Comparison of ENCODE assay signal across 8 cellular contexts in genomic region chr11:64762916-64763803, GRCh38. TPM values are rescaled to one million over a fixed set of nuclear protein-coding genes. Genes with fewer than 3 reads are reported as not detected.
DNase-seq lines count a peak whose midpoint lies in the region; ATAC-seq, FAIRE-seq and TF ChIP-seq lines count a peak whose summit lies in the region.

No MANE protein-coding gene starts in this region.

- H4K20me1 ChIP-seq in Loucy (ENCODE audit: insufficient read depth, low read length, poor library complexity, severe bottlenecking) (peaks cover 70% of the 10 kb centered on the region), keratinocyte (ENCODE audit: control insufficient read depth, extremely low read depth, insufficient read depth, low read length) (peaks cover 22% of the 10 kb centered on the region)

- peaks cover 25% of the 10 kb centered on the region for H3F3A ChIP-seq in Loucy (ENCODE audit: low read depth)

- H3K4me1 ChIP-seq in Loucy (ENCODE audit: insufficient read depth, low read length, poor library complexity, severe bottlenecking) (peaks cover 59% of the 10 kb centered on the region), ascending aorta (peaks cover 22 to 54% of the 10 kb centered on the region in 2 donors), keratinocyte (ENCODE audit: control insufficient read depth, extremely low read depth, insufficient read depth, low read length) (peaks cover 24% of the 10 kb centered on the region)

- H3K27ac ChIP-seq in ascending aorta (peak overlapping the region; percentile 75 to 80), keratinocyte (ENCODE audit: control insufficient read depth, insufficient read depth, low read length) (peak overlapping the region; percentile 40), substantia nigra (ENCODE audit: low read depth, low read length, poor library complexity, severe bottlenecking) (peak overlapping the region; percentile 20)

- no peaks in the 10 kb centered on the region for H3K27me3 ChIP-seq in Loucy (ENCODE audit: insufficient read depth, low read length, poor library complexity, severe bottlenecking)
- H3K27me3 ChIP-seq in ascending aorta = no peaks in the 10 kb centered on the region
- H3K27me3 ChIP-seq in keratinocyte (ENCODE audit: control insufficient read depth, extremely low read depth, insufficient read depth, low read length) = no peaks in the 10 kb centered on the region

- H2AFZ ChIP-seq in Loucy (ENCODE audit: low read length) (no peak overlapping the region), keratinocyte (ENCODE audit: control insufficient read depth, low read length) (no peak overlapping the region)

- DNase-seq in Caki2 (ENCODE audit: low read depth) (peak; percentile 83), ascending aorta (ENCODE audit: low spot score in 2 of 2) (peak in 1 of 2 donors; percentile 71), keratinocyte (ENCODE audit: low read depth, low spot score) (no peak), substantia nigra (lab: John Stamatoyannopoulos, UW) (peak in 12 of 49 donors; percentile 22 to 56 (median 39)), GM20000 (ENCODE audit: low spot score) (no peak), COLO668 (lab: John Stamatoyannopoulos, UW; ENCODE audit: unreplicated experiment) (no peak)

- dilution Hi-C loops in keratinocyte (cut with MboI; ENCODE audit: extremely low pct_ligation_motif_present, low sequenced_read_pairs) = no loop called here

- H3K79me2 ChIP-seq in Loucy (ENCODE audit: insufficient read depth, low read length) (peaks cover 49% of the 10 kb centered on the region), keratinocyte (ENCODE audit: control insufficient read depth, insufficient read depth, low read length) (peaks cover 16% of the 10 kb centered on the region)

- H3K9me2 ChIP-seq in Loucy (replicated peaks; ENCODE audit: low read depth, low read length) = no peaks in the 10 kb centered on the region

- H3K36me3 ChIP-seq in Loucy (ENCODE audit: insufficient read depth, low read length) (peaks cover 57% of the 10 kb centered on the region), ascending aorta (peaks cover 54 to 62% of the 10 kb centered on the region in 2 donors), keratinocyte (ENCODE audit: control insufficient read depth in 2 of 2, extremely low read depth in 1 of 2, insufficient read depth in 2 of 2, low read length in 2 of 2) (peaks cover 30 to 53% of the 10 kb centered on the region in 2 experiments)

- H3K9me3 ChIP-seq in Loucy (ENCODE audit: insufficient read depth, low read depth, low read length) (no peaks in the 10 kb centered on the region), ascending aorta (no peaks in the 10 kb centered on the region), keratinocyte (ENCODE audit: control insufficient read depth, low read depth, low read length) (no peaks in the 10 kb centered on the region)

- H3K9me1 ChIP-seq in keratinocyte (ENCODE audit: control insufficient read depth, extremely low read depth, insufficient read depth, low read length) = peaks cover 3% of the 10 kb centered on the region

- peak overlapping the region; percentile 38 for H3K9ac ChIP-seq in Loucy (ENCODE audit: low read depth, low read length, poor library complexity, severe bottlenecking)
- peak overlapping the region; percentile 24 for H3K9ac ChIP-seq in keratinocyte (ENCODE audit: control insufficient read depth, extremely low read depth, insufficient read depth, low read length)

- FAIRE-seq in keratinocyte (lab: Jason Lieb, UNC) = peak; percentile 66

- TF ChIP-seq CTCF in Loucy (conservative IDR thresholded peaks at IDR 0.05; ENCODE audit: low read length) (no peak), ascending aorta (IDR thresholded peaks at IDR 0.05) (no peak), keratinocyte (optimal IDR thresholded peaks at IDR 0.05 in 1 of 3, IDR thresholded peaks at IDR 0.05 in 1 of 3, conservative IDR thresholded peaks at IDR 0.05 in 1 of 3; ENCODE audit: extremely low read depth in 1 of 3, insufficient read depth in 2 of 3, low read length in 3 of 3) (no peak), GM20000 (IDR thresholded peaks at IDR 0.05; ENCODE audit: extremely low read depth, missing control alignments) (no peak)

- intact Hi-C loops in ascending aorta (cut with DNase I) = no loop called here

- peak overlapping the region; percentile 48 for H3K4me3 ChIP-seq in Loucy (ENCODE audit: low read length, poor library complexity, severe bottlenecking)
- H3K4me3 ChIP-seq in ascending aorta = no peak overlapping the region
- H3K4me3 ChIP-seq in keratinocyte (ENCODE audit: control insufficient read depth in 2 of 3, extremely low read depth in 1 of 3, insufficient read depth in 2 of 3, low read depth in 1 of 3, low read length in 3 of 3) = no peak overlapping the region

- H3K4me2 ChIP-seq in Loucy (ENCODE audit: low read depth, low read length, poor library complexity, severe bottlenecking) = peak overlapping the region; percentile 66
- peak overlapping the region; percentile 25 for H3K4me2 ChIP-seq in keratinocyte (ENCODE audit: control insufficient read depth, extremely low read depth, insufficient read depth, low read depth, low read length)

- in situ Hi-C loops in Caki2 (cut with HindIII; ENCODE audit: low pct_unique_long_range_greater_than_20kb, low sequenced_read_pairs) = no loop called here

- ATAC-seq in GM19467 (IDR thresholded peaks at IDR 0.05; ENCODE audit: unreplicated experiment) = no peak

RNA-seq across cellular contexts. Expression of gene PYGM, which starts 3.4 kb away (rescaled TPM):
- 0.23 TPM in 1 of 2 replicates, not detected in the other for total RNA-seq in Caki2 (2014; rRNA removed; shearing (Covaris generic); ENCODE audit: low replicate concordance)
- total RNA-seq in ascending aorta = 13.9 TPM
- 0.05 to 0.14 TPM in 2 of 3 replicates, not detected in the other for polyA plus RNA-seq in keratinocyte
- 0.14 TPM for polyA plus RNA-seq in keratinocyte (2011; ENCODE audit: low read depth)
- 0.04 TPM in 1 of 2 replicates, not detected in the other for polyA plus RNA-seq in keratinocyte (2011; cell fraction: cytosol; rRNA removed)
- 0.40 and 0.42 TPM in 2 replicates for polyA plus RNA-seq in keratinocyte (2011; cell fraction: nucleus; rRNA removed)
- polyA plus RNA-seq in keratinocyte (2012; ENCODE audit: low replicate concordance) = 0.59 TPM in 1 of 2 replicates, not detected in the other
- 0.10 to 0.32 TPM in 2 of 3 replicates, not detected in the other for polyA minus RNA-seq in keratinocyte
- polyA minus RNA-seq in keratinocyte (2011; cell fraction: cytosol; rRNA and poly(A)+ RNA removed) = not detected
- 0.53 and 0.85 TPM in 2 replicates for polyA minus RNA-seq in keratinocyte (2011; cell fraction: nucleus; rRNA and poly(A)+ RNA removed)

RNA-seq across cellular contexts. Expression of gene SF1, which starts 15.2 kb away (rescaled TPM):
- total RNA-seq in Caki2 (2014; rRNA removed; shearing (Covaris generic); ENCODE audit: low replicate concordance) = 43.2 and 95.5 TPM in 2 replicates
- 332 TPM for total RNA-seq in ascending aorta
- polyA plus RNA-seq in keratinocyte = 34.3 to 153 TPM (median 54.5 TPM) in 3 replicates
- polyA plus RNA-seq in keratinocyte (2011; ENCODE audit: low read depth) = 334 TPM
- polyA plus RNA-seq in keratinocyte (2011; cell fraction: cytosol; rRNA removed) = 50.6 and 57.5 TPM in 2 replicates
- polyA plus RNA-seq in keratinocyte (2011; cell fraction: nucleus; rRNA removed) = 170 and 203 TPM in 2 replicates
- 119 and 180 TPM in 2 replicates for polyA plus RNA-seq in keratinocyte (2012; ENCODE audit: low replicate concordance)
- 31.7 to 117 TPM (median 63.9 TPM) in 3 replicates for polyA minus RNA-seq in keratinocyte
- 54.7 TPM for polyA minus RNA-seq in keratinocyte (2011; cell fraction: cytosol; rRNA and poly(A)+ RNA removed)
- polyA minus RNA-seq in keratinocyte (2011; cell fraction: nucleus; rRNA and poly(A)+ RNA removed) = 62.7 and 81.1 TPM in 2 replicates

RNA-seq across cellular contexts. Expression of gene RASGRP2, which starts 19.2 kb away (rescaled TPM):
- not detected in 2 replicates for total RNA-seq in Caki2 (2014; rRNA removed; shearing (Covaris generic); ENCODE audit: low replicate concordance)
- 44.2 TPM for total RNA-seq in ascending aorta
- 0.35 to 0.49 TPM (median 0.49 TPM) in 3 replicates for polyA plus RNA-seq in keratinocyte
- polyA plus RNA-seq in keratinocyte (2011; ENCODE audit: low read depth) = not detected
- polyA plus RNA-seq in keratinocyte (2011; cell fraction: cytosol; rRNA removed) = 0.23 and 0.34 TPM in 2 replicates
- 0.43 and 1.0 TPM in 2 replicates for polyA plus RNA-seq in keratinocyte (2011; cell fraction: nucleus; rRNA removed)
- 0.11 and 0.47 TPM in 2 replicates for polyA plus RNA-seq in keratinocyte (2012; ENCODE audit: low replicate concordance)
- 0.33 TPM in 1 of 3 replicates, not detected in the others for polyA minus RNA-seq in keratinocyte
- polyA minus RNA-seq in keratinocyte (2011; cell fraction: cytosol; rRNA and poly(A)+ RNA removed) = not detected
- polyA minus RNA-seq in keratinocyte (2011; cell fraction: nucleus; rRNA and poly(A)+ RNA removed) = not detected in 2 replicates

RNA-seq across cellular contexts. Expression of gene MAP4K2, which starts 39.9 kb away (rescaled TPM):
- total RNA-seq in Caki2 (2014; rRNA removed; shearing (Covaris generic); ENCODE audit: low replicate concordance) = 12.9 and 14.4 TPM in 2 replicates
- 34.0 TPM for total RNA-seq in ascending aorta
- 6.7 to 12.5 TPM (median 10.7 TPM) in 3 replicates for polyA plus RNA-seq in keratinocyte
- polyA plus RNA-seq in keratinocyte (2011; ENCODE audit: low read depth) = 5.4 TPM
- polyA plus RNA-seq in keratinocyte (2011; cell fraction: cytosol; rRNA removed) = 6.6 and 14.4 TPM in 2 replicates
- polyA plus RNA-seq in keratinocyte (2011; cell fraction: nucleus; rRNA removed) = 13.5 and 16.6 TPM in 2 replicates
- polyA plus RNA-seq in keratinocyte (2012; ENCODE audit: low replicate concordance) = 4.8 and 10.3 TPM in 2 replicates
- polyA minus RNA-seq in keratinocyte = 11.5 to 31.8 TPM (median 19.6 TPM) in 3 replicates
- polyA minus RNA-seq in keratinocyte (2011; cell fraction: cytosol; rRNA and poly(A)+ RNA removed) = 19.4 TPM
- 3.7 and 10.6 TPM in 2 replicates for polyA minus RNA-seq in keratinocyte (2011; cell fraction: nucleus; rRNA and poly(A)+ RNA removed)

RNA-seq across cellular contexts. Expression of gene NRXN2, which starts 40.2 kb away (rescaled TPM):
- total RNA-seq in Caki2 (2014; rRNA removed; shearing (Covaris generic); ENCODE audit: low replicate concordance) = 2.2 and 22.7 TPM in 2 replicates
- 26.0 TPM for total RNA-seq in ascending aorta
- not detected in 3 replicates for polyA plus RNA-seq in keratinocyte
- polyA plus RNA-seq in keratinocyte (2011; ENCODE audit: low read depth) = not detected
- polyA plus RNA-seq in keratinocyte (2011; cell fraction: cytosol; rRNA removed) = not detected in 2 replicates
- polyA plus RNA-seq in keratinocyte (2011; cell fraction: nucleus; rRNA removed) = not detected in 2 replicates
- polyA plus RNA-seq in keratinocyte (2012; ENCODE audit: low replicate concordance) = not detected in 2 replicates
- not detected in 3 replicates for polyA minus RNA-seq in keratinocyte
- polyA minus RNA-seq in keratinocyte (2011; cell fraction: cytosol; rRNA and poly(A)+ RNA removed) = not detected
- polyA minus RNA-seq in keratinocyte (2011; cell fraction: nucleus; rRNA and poly(A)+ RNA removed) = not detected in 2 replicates

Comparison
In these comparisons a context has a peak if more than half of its experiments do, and no peak if none do; other contexts are left out.
1. H3K27ac ChIP-seq: peak in every context shown above with its lines; median percentile 78 in ascending aorta; 40 in keratinocyte; 20 in substantia nigra.
2. RNA of gene PYGM, which starts 3.4 kb away (total RNA-seq): 13.9 TPM in ascending aorta (single experiment); 0.23 TPM in Caki2; every median in the first group is over 10 times any median in the second.
3. RNA of gene RASGRP2, which starts 19.2 kb away (total RNA-seq): 44.2 TPM in ascending aorta (single experiment); not detected in Caki2; every median in the first group is over 10 times any median in the second.